ENCODE assay signal across 9 cellular contexts in genomic region chr11:61091373-61092279, GRCh38. TPM values are rescaled to one million over a fixed set of nuclear protein-coding genes. Genes with fewer than 3 reads are reported as not detected.
A peak's percentile ranks its signal among the peaks of the same experiment; 100 is the strongest.
DNase-seq lines count a peak whose midpoint lies in the region; ATAC-seq and TF ChIP-seq lines count a peak whose summit lies in the region.
"Had no signal": no experiment of that assay in that cellular context is flagged by ENCODE, and none has a peak within 500 bp of the region (broad histone marks: within the 10 kb centered on the region; RNA-seq: fewer than 3 reads in every experiment).

No MANE protein-coding gene starts in this region.

- H3K27me3 ChIP-seq in NT2/D1 (ENCODE audit: insufficient read depth, insufficient read length) (no peaks in the 10 kb centered on the region), dorsolateral prefrontal cortex (no peaks in the 10 kb centered on the region)

- H3K27ac Mint-ChIP-seq in activated CD4-positive, alpha-beta T cell treated with anti-CD3 and anti-CD28 coated beads for 36 hours = peak overlapping the region; percentile 98
- H3K27ac Mint-ChIP-seq in stimulated activated memory B cell treated with anti-CD40 and anti-IgM and Interleukin-4, amounts not matched to agents 10 μg/mL and 1 μg/mL and 100 μg/mL, for 72 hours = peak overlapping the region; percentile 97

- H3K9me3 ChIP-seq in NT2/D1 (ENCODE audit: insufficient read depth, low read length) = peaks cover 5% of the 10 kb centered on the region; the same call in 1 of the 2 replicates

- ATAC-seq in activated CD4-positive, alpha-beta T cell treated with anti-CD3 and anti-CD28 coated beads for 36 hours = peak; percentile 71
- peak; percentile 57 for ATAC-seq in stimulated activated memory B cell treated with anti-CD40 and anti-IgM and Interleukin-4, amounts not matched to agents 10 μg/mL and 1 μg/mL and 100 μg/mL, for 72 hours

- no peaks in the 10 kb centered on the region for H3K27me3 Mint-ChIP-seq in activated CD4-positive, alpha-beta T cell treated with anti-CD3 and anti-CD28 coated beads for 36 hours
- no peaks in the 10 kb centered on the region for H3K27me3 Mint-ChIP-seq in stimulated activated memory B cell treated with anti-CD40 and anti-IgM and Interleukin-4, amounts not matched to agents 10 μg/mL and 1 μg/mL and 100 μg/mL, for 72 hours

- intact Hi-C loops in activated CD4-positive, alpha-beta T cell treated with anti-CD3 and anti-CD28 coated beads for 36 hours (cut with DNase I, micrococcal nuclease) = loop anchor here (1.0 kb wide), 2 partner anchors 11 to 30 kb away; partner anchors contain the start of gene CD5 (in 1 of the 2)
- intact Hi-C loops in dorsolateral prefrontal cortex (cut with DNase I) = no loop called here

- peaks cover 2% of the 10 kb centered on the region for H3K9me3 Mint-ChIP-seq in activated CD4-positive, alpha-beta T cell treated with anti-CD3 and anti-CD28 coated beads for 36 hours (ENCODE audit: low read depth)
- H3K9me3 Mint-ChIP-seq in stimulated activated memory B cell treated with anti-CD40 and anti-IgM and Interleukin-4, amounts not matched to agents 10 μg/mL and 1 μg/mL and 100 μg/mL, for 72 hours = peaks cover 3% of the 10 kb centered on the region

- peak overlapping the region; percentile 26 for H3K9ac ChIP-seq in NT2/D1 (ENCODE audit: insufficient read length, low read depth)

- TF ChIP-seq CTCF in dorsolateral prefrontal cortex (IDR thresholded peaks at IDR 0.05 in 54 of 56, conservative IDR thresholded peaks at IDR 0.05 in 2 of 56; ENCODE audit: low read depth in 1 of 56, partially characterized antibody in 56 of 56) = no peak

- H3K27ac ChIP-seq in dorsolateral prefrontal cortex = no peak overlapping the region

- peak; percentile 84 for DNase-seq in activated CD4-positive, alpha-beta T cell treated with anti-CD3 and anti-CD28 coated beads for 36 hours
- DNase-seq in activated CD4-positive, alpha-beta T cell treated with anti-CD3 and anti-CD28 coated beads, Interleukin-2, amount 50 U/mL, for 1 hour = no peak
- DNase-seq in NT2/D1 (ENCODE audit: low read depth, low spot score) = peak; percentile 11
- DNase-seq in central memory CD4-positive, alpha-beta T cell = peak; percentile 37
- no peak for DNase-seq in NOMO-1 treated with DMSO at 0.1 percent for 48 hours (lab: John Stamatoyannopoulos, UW; ENCODE audit: unreplicated experiment)
- no peak for DNase-seq in NCI-H1930 (lab: John Stamatoyannopoulos, UW)
- no peak for DNase-seq in dorsolateral prefrontal cortex
- DNase-seq: 8988T had no signal

- CTCF ChIA-PET in activated CD4-positive, alpha-beta T cell treated with anti-CD3 and anti-CD28 coated beads for 36 hours (lab: Charles Lee) = interaction anchor here (0.7 to 2.5 kb wide), 11 partner anchors 10 to 126 kb away, joined by 3 to 9 read pairs (median 3); partner anchors contain the start of gene CD5

- H3K4me1 Mint-ChIP-seq in activated CD4-positive, alpha-beta T cell treated with anti-CD3 and anti-CD28 coated beads for 36 hours = peaks cover 63% of the 10 kb centered on the region
- peaks cover 65% of the 10 kb centered on the region for H3K4me1 Mint-ChIP-seq in stimulated activated memory B cell treated with anti-CD40 and anti-IgM and Interleukin-4, amounts not matched to agents 10 μg/mL and 1 μg/mL and 100 μg/mL, for 72 hours

- no peaks in the 10 kb centered on the region for H3K36me3 ChIP-seq in NT2/D1 (ENCODE audit: insufficient read depth, insufficient read length, low read length)

- H3K4me3 ChIP-seq in NT2/D1 (ENCODE audit: insufficient read length, low read depth) (no peak overlapping the region), dorsolateral prefrontal cortex (no peak overlapping the region)

- H3K4me1 ChIP-seq in NT2/D1 (ENCODE audit: insufficient read depth, insufficient read length) = peaks cover 16% of the 10 kb centered on the region

- H3K36me3 Mint-ChIP-seq in activated CD4-positive, alpha-beta T cell treated with anti-CD3 and anti-CD28 coated beads for 36 hours (ENCODE audit: low read depth) = peaks cover 37% of the 10 kb centered on the region
- H3K36me3 Mint-ChIP-seq in stimulated activated memory B cell treated with anti-CD40 and anti-IgM and Interleukin-4, amounts not matched to agents 10 μg/mL and 1 μg/mL and 100 μg/mL, for 72 hours = no peaks in the 10 kb centered on the region

- POLR2A ChIA-PET in activated CD4-positive, alpha-beta T cell treated with anti-CD3 and anti-CD28 coated beads for 36 hours (lab: Charles Lee) = interaction anchor here (0.6 to 3.9 kb wide), 22 partner anchors 10 to 113 kb away, joined by 3 to 35 read pairs (median 6); no protein-coding TSS in a partner anchor

- peak overlapping the region; percentile 91 for H3K4me3 Mint-ChIP-seq in activated CD4-positive, alpha-beta T cell treated with anti-CD3 and anti-CD28 coated beads for 36 hours
- peak overlapping the region; percentile 82 for H3K4me3 Mint-ChIP-seq in stimulated activated memory B cell treated with anti-CD40 and anti-IgM and Interleukin-4, amounts not matched to agents 10 μg/mL and 1 μg/mL and 100 μg/mL, for 72 hours

RNA-seq across cellular contexts. Expression of gene CD5, which starts 10.7 kb away (rescaled TPM):
- 100 to 1,000 TPM; 298 to 399 TPM for total RNA-seq in activated CD4-positive, alpha-beta T cell treated with anti-CD3 and anti-CD28 coated beads for 36 hours
- total RNA-seq in dorsolateral prefrontal cortex = 1 to 10 TPM in 2 of 120 experiments, under 1 TPM in 99, not detected in 19; 0.14 to 2.2 (median 0.30) TPM

Comparison
In these comparisons a context has a peak if more than half of its experiments do, and no peak if none do; other contexts are left out.
1. DNase-seq: peak in activated CD4-positive, alpha-beta T cell treated with anti-CD3 and anti-CD28 coated beads for 36 hours (single experiment), NT2/D1 (single experiment) and central memory CD4-positive, alpha-beta T cell (single experiment); none in activated CD4-positive, alpha-beta T cell treated with anti-CD3 and anti-CD28 coated beads, Interleukin-2, amount 50 U/mL, for 1 hour (single experiment), NOMO-1 treated with DMSO at 0.1 percent for 48 hours (single experiment), NCI-H1930 (0 of 2) and dorsolateral prefrontal cortex (0 of 10).
2. RNA of gene CD5, which starts 10.7 kb away (total RNA-seq): 298 to 399 TPM in activated CD4-positive, alpha-beta T cell treated with anti-CD3 and anti-CD28 coated beads for 36 hours; 0.14 to 2.2 TPM in dorsolateral prefrontal cortex; every median in the first group is over 10 times any median in the second.
3. intact Hi-C loops: an anchor here in activated CD4-positive, alpha-beta T cell treated with anti-CD3 and anti-CD28 coated beads for 36 hours (1.0 kb wide); none called in dorsolateral prefrontal cortex.